In the genomic region with DNA sequence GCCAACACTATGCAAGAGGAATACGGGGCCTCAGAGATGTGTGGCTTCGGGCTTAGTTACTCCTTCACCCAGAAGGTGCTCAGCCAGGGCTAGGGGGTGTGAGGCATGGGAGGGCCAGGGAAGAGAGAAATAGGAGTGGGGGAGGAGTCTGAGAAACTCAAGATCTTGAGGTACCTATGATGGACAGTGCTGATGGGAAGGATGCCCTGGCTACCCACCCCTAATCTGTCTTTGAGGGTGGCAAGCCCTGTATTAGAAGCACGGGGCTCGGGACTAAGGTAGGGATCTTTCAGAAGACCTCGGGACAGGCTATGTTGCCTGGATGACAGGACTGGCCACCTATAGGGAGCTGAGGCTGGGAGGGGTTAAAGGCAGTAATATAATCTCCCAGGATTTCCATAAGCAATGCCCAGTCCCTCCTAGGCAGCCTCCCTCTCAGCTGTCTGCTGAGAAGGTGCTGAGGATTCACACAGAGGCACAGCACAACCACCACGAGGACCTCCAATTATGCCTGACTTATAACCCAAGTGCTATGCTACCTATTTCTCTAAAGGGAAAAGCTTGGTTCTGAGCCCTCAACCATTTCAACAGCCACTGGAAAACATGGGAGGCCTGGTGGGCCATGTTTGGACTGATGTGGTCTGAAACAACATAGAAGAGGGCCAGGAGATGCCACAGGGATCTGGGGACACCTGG, we compare ENCODE assay signal across 27 cellular contexts. TPM values are rescaled to one million over a fixed set of nuclear protein-coding genes. Genes with fewer than 3 reads are reported as not detected.
DNase-seq lines count a peak whose midpoint lies in the region; ATAC-seq, FAIRE-seq and TF ChIP-seq lines count a peak whose summit lies in the region.
"Had no signal": no experiment of that assay in that cellular context is flagged by ENCODE, and none has a peak within 500 bp of the region (broad histone marks: within the 10 kb centered on the region; RNA-seq: fewer than 3 reads in every experiment).

No MANE protein-coding gene starts in this region.

- peak overlapping the region; percentile 4 for H3K27ac Mint-ChIP-seq in T-helper 17 cell
- H3K27ac Mint-ChIP-seq: HFFc6 had no signal

- DNase-seq in NCI-H82 (lab: John Stamatoyannopoulos, UW) = peak; percentile 47
- DNase-seq in NCI-H82 treated with DMSO at 0.1 percent for 48 hours (lab: John Stamatoyannopoulos, UW; ENCODE audit: unreplicated experiment) = no peak
- DNase-seq in HepG2 (ENCODE audit: low spot score) = no peak
- DNase-seq in right lobe of liver = no peak
- no peak for DNase-seq in T-helper 17 cell
- DNase-seq in stimulated activated CD4-positive, alpha-beta T cell treated with anti-CD3 and anti-CD28 coated beads, Interleukin-1b, Interleukin-23, amount 100 ng/mL, for 48 hours = no peak
- DNase-seq in nucleus accumbens (lab: John Stamatoyannopoulos, UW) = no peak
- DNase-seq: activated gamma-delta T cell treated with Interleukin-2 at 50 U/mL for 16 hours; AML-193; CD4-positive, alpha-beta memory T cell; effector CD4-positive, alpha-beta T cell; glutamatergic neuron; HFFc6; left ventricle myocardium superior; NCI-H1436; NCI-H2081 treated with DMSO at 0.1 percent for 48 hours; NCI-H226; NCI-H69; psoas muscle; Right ventricle myocardium superior; stimulated activated naive B cell treated with anti-CD40 and anti-IgM and Interleukin-4, amounts not matched to agents 10 μg/mL and 1 μg/mL and 100 μg/mL, for 72 hours; T1000 had no signal

- H4K20me1 ChIP-seq in HepG2 (ENCODE audit: insufficient read depth, low read length) = peaks cover 5% of the 10 kb centered on the region; the same call in 1 of the 2 replicates

- CTCF ChIA-PET in HepG2 (lab: Yijun Ruan, JAX; ENCODE audit: low intra/inter-chr PET ratio, low total read pairs) = no interaction called here

- H3K4me3 ChIP-seq in HepG2 (replicated peaks in 1 of 3; ENCODE audit: insufficient read depth in 1 of 3, low read depth in 2 of 3, low read length in 3 of 3) (no peak overlapping the region), right lobe of liver (no peak overlapping the region)
- H3K4me3 ChIP-seq: breast epithelium, psoas muscle had no signal

- ATAC-seq in HepG2 = peak; percentile 18
- no peak for ATAC-seq in right lobe of liver
- ATAC-seq in T-helper 17 cell = no peak
- ATAC-seq in HG02973 (IDR thresholded peaks at IDR 0.05; ENCODE audit: unreplicated experiment) = no peak
- ATAC-seq: left ventricle myocardium superior; psoas muscle; stimulated activated naive B cell treated with anti-CD40 and anti-IgM and Interleukin-4, amounts not matched to agents 10 μg/mL and 1 μg/mL and 100 μg/mL, for 72 hours had no signal

- peaks cover 3% of the 10 kb centered on the region for H3K4me1 Mint-ChIP-seq in T-helper 17 cell

- H3K4me1 ChIP-seq in HepG2 (ENCODE audit: insufficient read depth, low read length) (peaks cover 16% of the 10 kb centered on the region), right lobe of liver (no peaks in the 10 kb centered on the region)
- H3K4me1 ChIP-seq: breast epithelium had no signal

- no peaks in the 10 kb centered on the region for H3K36me3 Mint-ChIP-seq in T-helper 17 cell (ENCODE audit: low read depth)

- FAIRE-seq in HepG2 (lab: Jason Lieb, UNC) = no peak
- FAIRE-seq: colon, islet of Langerhans had no signal

- H3K4me3 Mint-ChIP-seq in T-helper 17 cell = no peak overlapping the region
- H3K4me3 Mint-ChIP-seq: CD4-positive, alpha-beta memory T cell; HFFc6; stimulated activated naive B cell treated with anti-CD40 and anti-IgM and Interleukin-4, amounts not matched to agents 10 μg/mL and 1 μg/mL and 100 μg/mL, for 72 hours had no signal

- H3K27me3 Mint-ChIP-seq in T-helper 17 cell = no peaks in the 10 kb centered on the region
- H3K27me3 Mint-ChIP-seq: CD4-positive, alpha-beta memory T cell; stimulated activated naive B cell treated with anti-CD40 and anti-IgM and Interleukin-4, amounts not matched to agents 10 μg/mL and 1 μg/mL and 100 μg/mL, for 72 hours had no signal

- in situ Hi-C loops in HepG2 (cut with HindIII; ENCODE audit: extremely low pct_ligation_motif_present, low pct_unique_long_range_greater_than_20kb) = no loop called here

- POLR2A ChIA-PET in HepG2 (lab: Yijun Ruan, JAX) = no interaction called here

- H3K27me3 ChIP-seq in HepG2 (ENCODE audit: control insufficient read depth in 1 of 2, insufficient read depth in 2 of 2, low read length in 2 of 2) (peaks cover 0 to 4% of the 10 kb centered on the region in 2 experiments; a peak in 1 of 5 replicates), right lobe of liver (no peaks in the 10 kb centered on the region)
- H3K27me3 ChIP-seq: breast epithelium, neutrophil had no signal

- BruUV-seq in HepG2 (replicated peaks; lab: Mats Ljungman, UMichigan) = TSS peak; percentile 5

- H2AFZ ChIP-seq in HepG2 (ENCODE audit: low read length) = no peak overlapping the region

- no peak for TF ChIP-seq POLR2A in HepG2 (IDR thresholded peaks at IDR 0.05; ENCODE audit: insufficient read depth in 1 of 2, low read depth in 2 of 2, low read length in 2 of 2)
- no peak for TF ChIP-seq POLR2A in right lobe of liver (IDR thresholded peaks at IDR 0.05)

- no peak for TF ChIP-seq RAD21 in HepG2 (CRISPR knock-in tag; IDR thresholded peaks at IDR 0.05)

- no peaks in the 10 kb centered on the region for H3K79me2 ChIP-seq in HepG2 (ENCODE audit: insufficient read depth, low read length)

- H3K36me3 ChIP-seq in HepG2 (replicated peaks in 1 of 2; ENCODE audit: control insufficient read depth in 1 of 2, insufficient read depth in 2 of 2, low read length in 2 of 2) = peaks cover 0 to 11% of the 10 kb centered on the region in 2 experiments; a peak in 2 of 5 replicates
- H3K36me3 ChIP-seq in right lobe of liver = peaks cover 0 to 3% (median 0%) of the 10 kb centered on the region in 4 donors
- H3K36me3 ChIP-seq: breast epithelium had no signal

- H3K9ac ChIP-seq in HepG2 (ENCODE audit: insufficient read depth, low read depth, low read length) = no peak overlapping the region

- H3K27ac ChIP-seq in HepG2 (ENCODE audit: extremely low read length, insufficient read depth, low read length) (no peak overlapping the region), right lobe of liver (no peak overlapping the region)
- H3K27ac ChIP-seq: breast epithelium, neutrophil, psoas muscle had no signal

- intact Hi-C loops in HepG2 (cut with micrococcal nuclease; ENCODE audit: unreplicated experiment) (no loop called here), right lobe of liver (cut with DNase I) (no loop called here)

- WGBS in HepG2 (ENCODE audit: low lambda C conversion rate) = 87% methylated on average over 6 of the region's 6 CpGs
- 83% methylated on average over 1 of the region's 6 CpGs for WGBS in right lobe of liver (ENCODE audit: insufficient coverage, low coverage, low lambda C conversion rate, missing lambda C conversion rate)

- TF ChIP-seq CTCF in HepG2 (CRISPR knock-in tag; IDR thresholded peaks at IDR 0.05) (no peak), right lobe of liver (IDR thresholded peaks at IDR 0.05) (no peak)

- TF ChIP-seq EP300 in HepG2 (IDR thresholded peaks at IDR 0.05; ENCODE audit: low read depth in 2 of 2, low read length in 2 of 2) = no peak
- no peak for TF ChIP-seq EP300 in HepG2 (CRISPR knock-in tag; IDR thresholded peaks at IDR 0.05; ENCODE audit: borderline replicate concordance)

- H3K9me3 ChIP-seq in HepG2 (ENCODE audit: low read length) = no peaks in the 10 kb centered on the region
- no peaks in the 10 kb centered on the region for H3K9me3 ChIP-seq in right lobe of liver
- no peaks in the 10 kb centered on the region for H3K9me3 ChIP-seq in T-helper 17 cell (ENCODE audit: control insufficient read depth, low read length, poor library complexity, severe bottlenecking)
- H3K9me3 ChIP-seq: breast epithelium, neutrophil, psoas muscle had no signal

- no peak overlapping the region for H3K4me2 ChIP-seq in HepG2 (ENCODE audit: low read depth, low read length)

RNA-seq across cellular contexts. Expression of gene MTHFD2, which starts 23.3 kb away (rescaled TPM):
- total RNA-seq in HepG2 (2016; rRNA removed; fragmentation: Illumina TruSeq; extraction: Trizol) (188 and 281 TPM in 2 replicates), right lobe of liver (1 to 10 TPM in 5 of 6 experiments, under 1 TPM in 1; 0.31 to 7.4 (median 2.0) TPM), T-helper 17 cell (10 to 100 TPM; 30.8 to 47.5 TPM)
- total RNA-seq in HepG2 (2016; cell fraction: cytosol; rRNA removed; fragmentation: Illumina TruSeq; extraction: Trizol; ENCODE audit: low read depth) = 38.9 and 41.2 TPM in 2 replicates
- 188 and 279 TPM in 2 replicates for total RNA-seq in HepG2 (2016; cell fraction: insoluble cytoplasmic fraction; rRNA removed; fragmentation: Illumina TruSeq; extraction: Trizol)
- total RNA-seq in HepG2 (2016; cell fraction: membrane; rRNA removed; fragmentation: Illumina TruSeq; extraction: Trizol) = 132 and 142 TPM in 2 replicates
- total RNA-seq in HepG2 (2016; cell fraction: nucleus; rRNA removed; fragmentation: Illumina TruSeq; extraction: Trizol) = 70.7 and 79.0 TPM in 2 replicates
- polyA plus RNA-seq in HepG2 (2011; rRNA removed) = 197 and 269 TPM in 2 replicates
- 162 and 205 TPM in 2 replicates for polyA plus RNA-seq in HepG2 (2011; cell fraction: cytosol; rRNA removed)
- 88.5 and 89.7 TPM in 2 replicates for polyA plus RNA-seq in HepG2 (2011; cell fraction: nucleus; rRNA removed)
- 224 and 287 TPM in 2 replicates for polyA plus RNA-seq in HepG2 (2012)
- 31.0 and 33.2 TPM in 2 replicates for polyA plus RNA-seq in HepG2 (2016; cell fraction: cytosol; fragmentation: Illumina TruSeq; extraction: Trizol; ENCODE audit: low read depth)
- polyA plus RNA-seq in HepG2 (2016; cell fraction: insoluble cytoplasmic fraction; fragmentation: Illumina TruSeq; extraction: Trizol; ENCODE audit: low read depth) = 225 and 240 TPM in 2 replicates
- 83.1 and 83.6 TPM in 2 replicates for polyA plus RNA-seq in HepG2 (2016; cell fraction: membrane; fragmentation: Illumina TruSeq; extraction: Trizol; ENCODE audit: low read depth)
- 100 and 101 TPM in 2 replicates for polyA plus RNA-seq in HepG2 (2016; cell fraction: nucleus; fragmentation: Illumina TruSeq; extraction: Trizol; ENCODE audit: insufficient read depth, low read depth)
- 148 and 336 TPM in 2 replicates for polyA minus RNA-seq in HepG2 (2011; rRNA and poly(A)+ RNA removed; ENCODE audit: low replicate concordance)
- polyA minus RNA-seq in HepG2 (2011; cell fraction: cytosol; rRNA and poly(A)+ RNA removed) = 201 and 205 TPM in 2 replicates
- 97.9 and 128 TPM in 2 replicates for polyA minus RNA-seq in HepG2 (2011; cell fraction: nucleus; rRNA and poly(A)+ RNA removed)

RNA-seq across cellular contexts. Expression of gene MOB1A, which starts 43.1 kb away (rescaled TPM):
- total RNA-seq in HepG2 (2016; rRNA removed; fragmentation: Illumina TruSeq; extraction: Trizol) (139 and 217 TPM in 2 replicates), right lobe of liver (10 to 100 TPM; 29.8 to 48.0 (median 32.9) TPM), T-helper 17 cell (100 to 1,000 TPM; 138 to 183 TPM)
- 26.2 and 34.3 TPM in 2 replicates for total RNA-seq in HepG2 (2016; cell fraction: cytosol; rRNA removed; fragmentation: Illumina TruSeq; extraction: Trizol; ENCODE audit: low read depth)
- total RNA-seq in HepG2 (2016; cell fraction: insoluble cytoplasmic fraction; rRNA removed; fragmentation: Illumina TruSeq; extraction: Trizol) = 135 and 223 TPM in 2 replicates
- total RNA-seq in HepG2 (2016; cell fraction: membrane; rRNA removed; fragmentation: Illumina TruSeq; extraction: Trizol) = 73.7 and 77.9 TPM in 2 replicates
- total RNA-seq in HepG2 (2016; cell fraction: nucleus; rRNA removed; fragmentation: Illumina TruSeq; extraction: Trizol) = 58.0 and 69.5 TPM in 2 replicates
- 33.2 and 48.2 TPM in 2 replicates for polyA plus RNA-seq in HepG2 (2011; rRNA removed)
- 17.6 and 27.6 TPM in 2 replicates for polyA plus RNA-seq in HepG2 (2011; cell fraction: cytosol; rRNA removed)
- polyA plus RNA-seq in HepG2 (2011; cell fraction: nucleus; rRNA removed) = 10.7 and 17.1 TPM in 2 replicates
- polyA plus RNA-seq in HepG2 (2012) = 42.5 and 50.3 TPM in 2 replicates
- polyA plus RNA-seq in HepG2 (2016; cell fraction: cytosol; fragmentation: Illumina TruSeq; extraction: Trizol; ENCODE audit: low read depth) = 18.1 and 21.3 TPM in 2 replicates
- 128 and 131 TPM in 2 replicates for polyA plus RNA-seq in HepG2 (2016; cell fraction: insoluble cytoplasmic fraction; fragmentation: Illumina TruSeq; extraction: Trizol; ENCODE audit: low read depth)
- polyA plus RNA-seq in HepG2 (2016; cell fraction: membrane; fragmentation: Illumina TruSeq; extraction: Trizol; ENCODE audit: low read depth) = 35.8 and 42.0 TPM in 2 replicates
- polyA plus RNA-seq in HepG2 (2016; cell fraction: nucleus; fragmentation: Illumina TruSeq; extraction: Trizol; ENCODE audit: insufficient read depth, low read depth) = 52.2 and 58.5 TPM in 2 replicates
- polyA minus RNA-seq in HepG2 (2011; rRNA and poly(A)+ RNA removed; ENCODE audit: low replicate concordance) = 17.0 and 33.6 TPM in 2 replicates
- 28.0 and 36.2 TPM in 2 replicates for polyA minus RNA-seq in HepG2 (2011; cell fraction: cytosol; rRNA and poly(A)+ RNA removed)
- polyA minus RNA-seq in HepG2 (2011; cell fraction: nucleus; rRNA and poly(A)+ RNA removed) = 30.4 and 30.7 TPM in 2 replicates
